In genomic region chr1:149886396-149887195, GRCh38 we compare ENCODE assay signal across 1 cellular context.
TF ChIP-seq lines count a peak whose summit lies in the region.

No MANE protein-coding gene starts in this region.

TF ChIP-seq in GM12878, 131 proteins besides CTCF, POLR2A, EP300 and RAD21 (continued from another document and continues in another):
- TF ChIP-seq EGR1 (IDR thresholded peaks at IDR 0.05; ENCODE audit: borderline replicate concordance in 1 of 2, low read depth in 2 of 2, low read length in 2 of 2) (peak in 1 of 2 experiments; percentile 41; a peak in 1 of 3 replicates), CHD2 (IDR thresholded peaks at IDR 0.05; ENCODE audit: borderline replicate concordance, low read depth, low read length) (0 out of 2 replicates have a peak, but pooled peaks have one; percentile 26), KLF5 (IDR thresholded peaks at IDR 0.05; ENCODE audit: partially characterized antibody) (peak; percentile 67), PBX3 (IDR thresholded peaks at IDR 0.05; ENCODE audit: insufficient replicate concordance, low read depth, low read length) (peak; percentile 65), TBL1XR1 (IDR thresholded peaks at IDR 0.05; ENCODE audit: low read depth, low read length) (peak; percentile 48; the same call in 1 of the 2 replicates), BCL11A (IDR thresholded peaks at IDR 0.05; ENCODE audit: low read depth, low read length) (no peak), NFYA (IDR thresholded peaks at IDR 0.05; ENCODE audit: borderline replicate concordance, low read depth, low read length) (peak; percentile 82), BMI1 (IDR thresholded peaks at IDR 0.05; ENCODE audit: borderline replicate concordance) (peak; percentile 35; the same call in 1 of the 2 replicates), ZNF687 (IDR thresholded peaks at IDR 0.05) (peak; percentile 97), MAX (IDR thresholded peaks at IDR 0.05; ENCODE audit: low read depth, low read length) (peak; percentile 32; the same call in 1 of the 2 replicates), ZSCAN29 (IDR thresholded peaks at IDR 0.05) (peak; percentile 47; the same call in 1 of the 2 replicates), NR2F1 (conservative IDR thresholded peaks at IDR 0.05) (peak; percentile 32; the same call in 1 of the 2 replicates), FOS (IDR thresholded peaks at IDR 0.05; ENCODE audit: borderline replicate concordance, extremely low read depth, insufficient read length) (peak; percentile 40), YY1 (IDR thresholded peaks at IDR 0.05; ENCODE audit: low read depth, low read length) (peak; percentile 69), ATF2 (IDR thresholded peaks at IDR 0.05; ENCODE audit: low read length) (peak; percentile 57), HDAC6 (IDR thresholded peaks at IDR 0.05; ENCODE audit: unreplicated experiment) (peak; percentile 43), IKZF2 (IDR thresholded peaks at IDR 0.05) (peak in 1 of 2 experiments; percentile 35; a peak in 2 of 4 replicates), ZNF622 (IDR thresholded peaks at IDR 0.05) (no peak), MXI1 (IDR thresholded peaks at IDR 0.05; ENCODE audit: low read depth, low read length) (0 out of 2 replicates have a peak, but pooled peaks have one; percentile 32), TCF3 (IDR thresholded peaks at IDR 0.05; ENCODE audit: borderline replicate concordance, insufficient read depth, low read depth, low read length) (peak; percentile 88), JUND (IDR thresholded peaks at IDR 0.05; ENCODE audit: low read depth, low read length) (no peak), ZNF24 (IDR thresholded peaks at IDR 0.05) (no peak), NFXL1 (IDR thresholded peaks at IDR 0.05; ENCODE audit: borderline replicate concordance) (peak; percentile 98), GATAD2B (conservative IDR thresholded peaks at IDR 0.05; ENCODE audit: low read depth) (peak; percentile 21; the same call in 1 of the 2 replicates), ZBTB4 (CRISPR knock-in tag; IDR thresholded peaks at IDR 0.05) (peak; percentile 85; the same call in 1 of the 2 replicates), SRF (IDR thresholded peaks at IDR 0.05; ENCODE audit: low read depth in 2 of 2, low read length in 2 of 2) (0 out of 4 replicates have a peak, but pooled peaks of 1 of the 2 experiments have one; percentile 15), RELB (IDR thresholded peaks at IDR 0.05; ENCODE audit: low read depth) (no peak), BRCA1 (IDR thresholded peaks at IDR 0.05; ENCODE audit: low read depth, low read length) (no peak), MTA3 (IDR thresholded peaks at IDR 0.05; ENCODE audit: borderline replicate concordance, low read length) (no peak; the same call in 1 of the 2 replicates), CEBPB (IDR thresholded peaks at IDR 0.05; ENCODE audit: borderline replicate concordance in 1 of 2, low read depth in 2 of 2, low read length in 2 of 2) (peak in 1 of 2 experiments; percentile 26; a peak in 1 of 4 replicates), NBN (IDR thresholded peaks at IDR 0.05) (0 out of 2 replicates have a peak, but pooled peaks have one; percentile 60), EZH2 (IDR thresholded peaks at IDR 0.05; ENCODE audit: borderline replicate concordance, control insufficient read depth, low read depth, low read length) (no peak), ZBTB33 (IDR thresholded peaks at IDR 0.05) (no peak; the same call in 1 of the 2 replicates), HDGF (IDR thresholded peaks at IDR 0.05) (no peak), IRF4 (IDR thresholded peaks at IDR 0.05; ENCODE audit: low read depth, low read length) (no peak), NR2C1 (IDR thresholded peaks at IDR 0.05) (no peak), SKIL (IDR thresholded peaks at IDR 0.05; ENCODE audit: low read depth, poor library complexity, severe bottlenecking) (peak; percentile 40), ASH2L (IDR thresholded peaks at IDR 0.05; ENCODE audit: borderline replicate concordance, low read depth) (no peak), IKZF1 (conservative IDR thresholded peaks at IDR 0.05) (0 out of 2 replicates have a peak, but pooled peaks have one; percentile 15), YBX1 (IDR thresholded peaks at IDR 0.05) (no peak), ZNF384 (IDR thresholded peaks at IDR 0.05; ENCODE audit: borderline replicate concordance, low read depth, low read length) (no peak), E2F4 (IDR thresholded peaks at IDR 0.05; ENCODE audit: low read depth, low read length) (0 out of 2 replicates have a peak, but pooled peaks have one; percentile 21), KDM1A (IDR thresholded peaks at IDR 0.05; ENCODE audit: borderline replicate concordance) (no peak), EED (IDR thresholded peaks at IDR 0.05; ENCODE audit: low read depth) (peak; percentile 7; the same call in 1 of the 2 replicates), ZNF217 (IDR thresholded peaks at IDR 0.05) (no peak)
